In the genomic region with DNA sequence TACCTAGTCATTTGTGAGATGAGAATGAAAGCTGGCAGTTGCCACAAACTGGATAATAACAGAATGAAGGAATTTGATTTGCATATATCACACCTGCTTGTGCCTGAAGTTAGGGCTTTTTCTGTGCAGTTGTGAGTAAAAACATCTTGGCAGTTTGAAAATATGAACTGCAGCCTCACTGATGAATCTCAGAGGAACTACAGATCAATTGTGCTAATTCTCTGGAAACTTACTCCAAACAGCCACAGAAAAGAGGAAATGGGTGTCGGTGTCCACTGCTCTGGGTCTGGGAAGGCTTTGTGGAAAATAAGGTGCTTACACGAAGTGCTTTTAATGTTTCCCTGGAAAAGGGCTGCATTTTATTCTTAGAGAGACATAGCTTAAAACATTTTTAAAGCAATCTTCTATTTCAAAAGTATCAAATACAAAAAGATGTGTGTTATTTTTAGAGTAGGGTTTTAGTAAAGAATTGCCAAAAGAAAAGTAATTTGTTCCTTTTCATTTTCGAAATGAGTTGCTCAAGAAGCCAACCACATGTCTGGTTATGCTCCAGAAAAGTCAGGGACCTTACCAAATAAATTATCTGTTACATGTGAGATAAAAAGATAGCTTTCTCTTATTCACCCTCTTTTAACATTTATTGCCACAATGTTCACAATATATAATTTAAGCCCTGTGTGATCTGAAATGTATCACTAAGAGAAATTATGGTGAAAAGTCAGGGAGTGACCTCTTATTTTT, we compare ENCODE assay signal across 10 cellular contexts.
A peak's percentile ranks its signal among the peaks of the same experiment; 100 is the strongest.
DNase-seq lines count a peak whose midpoint lies in the region; ATAC-seq and TF ChIP-seq lines count a peak whose summit lies in the region.
"Had no signal": no experiment of that assay in that cellular context is flagged by ENCODE, and none has a peak within 500 bp of the region (broad histone marks: within the 10 kb centered on the region; RNA-seq: fewer than 3 reads in every experiment).

No MANE protein-coding gene starts in this region.

- no peak overlapping the region for H3K4me3 ChIP-seq in fibroblast of mammary gland (ENCODE audit: control insufficient read depth, low read depth, low read length)

- no peak overlapping the region for H3K4me3 Mint-ChIP-seq in immature natural killer cell

- peak; percentile 65 for ATAC-seq in GM21390 (IDR thresholded peaks at IDR 0.05; ENCODE audit: unreplicated experiment)

- TF ChIP-seq CTCF in fibroblast of mammary gland (conservative IDR thresholded peaks at IDR 0.05; ENCODE audit: control insufficient read depth, insufficient read depth, low read depth, low read length), result no peak

- no peaks in the 10 kb centered on the region for H3K4me1 Mint-ChIP-seq in immature natural killer cell

- peaks cover 2 to 5% (median 4%) of the 10 kb centered on the region in 3 donors for H3K27me3 Mint-ChIP-seq in immature natural killer cell (ENCODE audit: low read depth in 3 of 3)

- H3K9me3 Mint-ChIP-seq in immature natural killer cell, result no peaks in the 10 kb centered on the region

- peak; percentile 61 for DNase-seq in EH (ENCODE audit: low read depth)
- peak; percentile 29 for DNase-seq in KBM-7
- peak; percentile 68 for DNase-seq in fibroblast of mammary gland (ENCODE audit: low read depth)
- no peak for DNase-seq in UCSD-AML1 (lab: John Stamatoyannopoulos, UW; ENCODE audit: unreplicated experiment)
- DNase-seq in activated effector memory CD4-positive, alpha-beta T cell treated with anti-CD3 and anti-CD28 coated beads, Interleukin-2, amount 50 U/mL, for 16 hours, result no peak
- no peak for DNase-seq in immature natural killer cell
- DNase-seq in activated CD8-positive, alpha-beta memory T cell treated with anti-CD3 and anti-CD28 coated beads, Interleukin-2, amount 50 U/mL, for 4 hours, result no peak
- DNase-seq: C1 segment of cervical spinal cord, hypothalamus had no signal

- H3K27ac Mint-ChIP-seq in immature natural killer cell, result no peak overlapping the region

- in situ Hi-C loops in KBM-7 (cut with MboI; ENCODE audit: low pct_unique_long_range_greater_than_20kb, low sequenced_read_pairs), result no loop called here

- H3K36me3 Mint-ChIP-seq in immature natural killer cell, result no peaks in the 10 kb centered on the region

Comparison
In these comparisons a context has a peak if more than half of its experiments do, and no peak if none do; other contexts are left out.
1. DNase-seq: peak in EH (single experiment), KBM-7 (single experiment) and fibroblast of mammary gland (single experiment); none in UCSD-AML1 (single experiment), activated effector memory CD4-positive, alpha-beta T cell treated with anti-CD3 and anti-CD28 coated beads, Interleukin-2, amount 50 U/mL, for 16 hours (single experiment), immature natural killer cell (0 of 3) and activated CD8-positive, alpha-beta memory T cell treated with anti-CD3 and anti-CD28 coated beads, Interleukin-2, amount 50 U/mL, for 4 hours (single experiment).